ENCODE assay signal across 8 cellular contexts in genomic region chr6:75203721-75204120, GRCh38. TPM values are rescaled to one million over a fixed set of nuclear protein-coding genes. Genes with fewer than 3 reads are reported as not detected.
DNase-seq lines count a peak whose midpoint lies in the region; ATAC-seq and TF ChIP-seq lines count a peak whose summit lies in the region.

No MANE protein-coding gene starts in this region.

- WGBS in psoas muscle, 3 donors: 19 to 39% (median 25%) methylated on average over 5 of the region's 5 CpGs
- 59 to 70% methylated on average over 5 of the region's 5 CpGs for WGBS in thyroid gland, 2 donors

- no TSS peak for BruUV-seq in Caco-2 (replicated peaks; lab: Mats Ljungman, UMichigan)
- no TSS peak for BruUV-seq in PC-9 (replicated peaks; lab: Mats Ljungman, UMichigan)

- H3K4me3 ChIP-seq in Caco-2 (ENCODE audit: low read depth, low read length) (peak overlapping the region; percentile 1; the same call in 1 of the 2 replicates), PC-9 (peak overlapping the region; percentile 60), fibroblast of mammary gland (ENCODE audit: control insufficient read depth, low read depth, low read length) (peak overlapping the region; percentile 99), psoas muscle (peak overlapping the region; percentile 68), thyroid gland (replicated peaks in 1 of 3) (no peak overlapping the region)

- H3K27me3 Mint-ChIP-seq in Caco-2 (ENCODE audit: insufficient read depth, unreplicated experiment): no peaks in the 10 kb centered on the region
- peaks cover 80% of the 10 kb centered on the region for H3K27me3 Mint-ChIP-seq in activated CD4-positive, alpha-beta memory T cell treated with anti-CD3 and anti-CD28 coated beads, Interleukin-2, amount 10 ng/mL, durations not matched to agents 7 days and 5 days

- H4K20me1 ChIP-seq in PC-9 (ENCODE audit: insufficient read depth): no peaks in the 10 kb centered on the region

- POLR2A ChIA-PET in Caco-2 (lab: Charles Lee): no interaction called here
- POLR2A ChIA-PET in PC-9 (lab: Charles Lee; ENCODE audit: unreplicated experiment): no interaction called here
- POLR2A ChIA-PET in activated CD4-positive, alpha-beta memory T cell treated with anti-CD3 and anti-CD28 coated beads, Interleukin-2, amount 10 ng/mL, durations not matched to agents 7 days and 5 days (lab: Charles Lee): no interaction called here

- intact Hi-C loops in Caco-2 (cut with micrococcal nuclease; ENCODE audit: unreplicated experiment): loop anchor here (1.0 to 10.0 kb wide), 7 partner anchors 20 to 451 kb away; no protein-coding TSS in a partner anchor
- intact Hi-C loops in PC-9 (cut with micrococcal nuclease; ENCODE audit: unreplicated experiment): loop anchor here (1.0 to 10.0 kb wide), 9 partner anchors 209 to 1529 kb away; no protein-coding TSS in a partner anchor
- intact Hi-C loops in psoas muscle (cut with DNase I): loop anchor here in 1 of 2 donors (10.0 kb wide), 3 partner anchors 459 to 1529 kb away; no protein-coding TSS in a partner anchor
- intact Hi-C loops in thyroid gland (cut with DNase I): no loop called here

- no peak overlapping the region for H3K27ac ChIP-seq in PC-9
- H3K27ac ChIP-seq in psoas muscle: no peak overlapping the region
- H3K27ac ChIP-seq in thyroid gland: peak overlapping the region in 1 of 3 donors; percentile 67

- DNase-seq in Caco-2: no peak
- DNase-seq in PC-9: no peak
- DNase-seq in fibroblast of mammary gland (ENCODE audit: low read depth): peak; percentile 72
- no peak for DNase-seq in psoas muscle
- no peak for DNase-seq in DMS114 treated with DMSO at 0.1 percent for 48 hours (lab: John Stamatoyannopoulos, UW; ENCODE audit: unreplicated experiment)
- DNase-seq in activated CD4-positive, alpha-beta memory T cell treated with anti-CD3 and anti-CD28 coated beads, Interleukin-2, amount 10 ng/mL, durations not matched to agents 7 days and 5 days: no peak
- DNase-seq in NCI-H187 treated with DMSO at 0.1 percent for 48 hours (lab: John Stamatoyannopoulos, UW): no peak
- no peak for DNase-seq in thyroid gland

- H3K4me1 Mint-ChIP-seq in Caco-2 (ENCODE audit: low read depth, unreplicated experiment): peaks cover 16% of the 10 kb centered on the region
- peaks cover 49% of the 10 kb centered on the region for H3K4me1 Mint-ChIP-seq in activated CD4-positive, alpha-beta memory T cell treated with anti-CD3 and anti-CD28 coated beads, Interleukin-2, amount 10 ng/mL, durations not matched to agents 7 days and 5 days

- H3K36me3 ChIP-seq in Caco-2 (ENCODE audit: control insufficient read depth, insufficient read depth, low read length) (no peaks in the 10 kb centered on the region), PC-9 (ENCODE audit: low read depth) (no peaks in the 10 kb centered on the region), psoas muscle (ENCODE audit: insufficient read depth in 1 of 2, low read depth in 1 of 2) (no peaks in the 10 kb centered on the region), thyroid gland (no peaks in the 10 kb centered on the region)

- H3K36me3 Mint-ChIP-seq in Caco-2 (ENCODE audit: insufficient read depth, unreplicated experiment): peaks cover 6% of the 10 kb centered on the region
- peaks cover 4% of the 10 kb centered on the region for H3K36me3 Mint-ChIP-seq in activated CD4-positive, alpha-beta memory T cell treated with anti-CD3 and anti-CD28 coated beads, Interleukin-2, amount 10 ng/mL, durations not matched to agents 7 days and 5 days (ENCODE audit: low read depth)

- H3K79me2 ChIP-seq in PC-9 (ENCODE audit: low read depth): no peaks in the 10 kb centered on the region

- H3K27me3 ChIP-seq in Caco-2 (replicated peaks; ENCODE audit: control insufficient read depth, insufficient read depth, low read length) (no peaks in the 10 kb centered on the region), PC-9 (ENCODE audit: insufficient read depth, low read depth) (0 out of 2 replicates have a peak, but pooled peaks cover 4% of the 10 kb centered on the region), psoas muscle (ENCODE audit: insufficient read depth in 3 of 3, low read length in 2 of 3) (peaks cover 0 to 82% (median 21%) of the 10 kb centered on the region in 3 donors), thyroid gland (no peaks in the 10 kb centered on the region)

- no peak for ATAC-seq in psoas muscle

- H3K9me3 Mint-ChIP-seq in Caco-2 (ENCODE audit: unreplicated experiment): no peaks in the 10 kb centered on the region
- H3K9me3 Mint-ChIP-seq in activated CD4-positive, alpha-beta memory T cell treated with anti-CD3 and anti-CD28 coated beads, Interleukin-2, amount 10 ng/mL, durations not matched to agents 7 days and 5 days: no peaks in the 10 kb centered on the region

- H3K4me1 ChIP-seq in Caco-2: peaks cover 10% of the 10 kb centered on the region
- H3K4me1 ChIP-seq in PC-9 (replicated peaks; ENCODE audit: insufficient read depth): peaks cover 11% of the 10 kb centered on the region; the same call in 1 of the 2 replicates
- H3K4me1 ChIP-seq in psoas muscle: peaks cover 24% of the 10 kb centered on the region
- H3K4me1 ChIP-seq in thyroid gland: peaks cover 27 to 53% of the 10 kb centered on the region in 2 donors

- H3K9me3 ChIP-seq in Caco-2 (no peaks in the 10 kb centered on the region), PC-9 (ENCODE audit: insufficient read depth, low read depth) (no peaks in the 10 kb centered on the region), psoas muscle (no peaks in the 10 kb centered on the region), thyroid gland (no peaks in the 10 kb centered on the region)

- no peaks in the 10 kb centered on the region for H3K9me2 ChIP-seq in PC-9 (ENCODE audit: insufficient read depth)

- peaks cover 8% of the 10 kb centered on the region; the same call in 1 of the 2 replicates for H3F3A ChIP-seq in PC-9 (ENCODE audit: insufficient read depth, low read depth)

- no peak for TF ChIP-seq POLR2A in thyroid gland (IDR thresholded peaks at IDR 0.05)

- TF ChIP-seq CTCF in Caco-2 (IDR thresholded peaks at IDR 0.05; ENCODE audit: insufficient read depth in 1 of 2, low read depth in 1 of 2, low read length in 1 of 2, severe bottlenecking in 1 of 2, unreplicated experiment in 1 of 2): no peak
- TF ChIP-seq CTCF in PC-9 (conservative IDR thresholded peaks at IDR 0.05): no peak
- TF ChIP-seq CTCF in fibroblast of mammary gland (conservative IDR thresholded peaks at IDR 0.05; ENCODE audit: control insufficient read depth, insufficient read depth, low read depth, low read length): no peak
- TF ChIP-seq CTCF in psoas muscle (IDR thresholded peaks at IDR 0.05): no peak
- TF ChIP-seq CTCF in thyroid gland (IDR thresholded peaks at IDR 0.05): no peak

- H2AFZ ChIP-seq in PC-9: peak overlapping the region; percentile 83; the same call in 1 of the 2 replicates

- CTCF ChIA-PET in Caco-2 (lab: Charles Lee): interaction anchor here (0.5 to 2.2 kb wide), 9 partner anchors 21 to 456 kb away, joined by 3 to 8 read pairs (median 5); no protein-coding TSS in a partner anchor
- CTCF ChIA-PET in PC-9 (lab: Charles Lee): interaction anchor here (0.7 kb wide), 1 partner anchor 1113 kb away, joined by 3 read pairs; no protein-coding TSS in a partner anchor
- CTCF ChIA-PET in activated CD4-positive, alpha-beta memory T cell treated with anti-CD3 and anti-CD28 coated beads, Interleukin-2, amount 10 ng/mL, durations not matched to agents 7 days and 5 days (lab: Charles Lee): interaction anchor here (0.7 to 3.3 kb wide), 14 partner anchors 8 to 1470 kb away, joined by 3 to 12 read pairs (median 3); partner anchors contain the start of gene COX7A2

- peak overlapping the region; percentile 43 for H3K27ac Mint-ChIP-seq in Caco-2 (ENCODE audit: unreplicated experiment)
- no peak overlapping the region for H3K27ac Mint-ChIP-seq in activated CD4-positive, alpha-beta memory T cell treated with anti-CD3 and anti-CD28 coated beads, Interleukin-2, amount 10 ng/mL, durations not matched to agents 7 days and 5 days

- H3K4me3 Mint-ChIP-seq in Caco-2 (ENCODE audit: unreplicated experiment): peak overlapping the region; percentile 82
- H3K4me3 Mint-ChIP-seq in activated CD4-positive, alpha-beta memory T cell treated with anti-CD3 and anti-CD28 coated beads, Interleukin-2, amount 10 ng/mL, durations not matched to agents 7 days and 5 days: no peak overlapping the region

- H3K4me2 ChIP-seq in PC-9: peak overlapping the region; percentile 93

RNA-seq across cellular contexts. Expression of gene COL12A1, which starts 2.1 kb away (rescaled TPM):
- total RNA-seq in Caco-2 (2022) (61.8 and 68.0 TPM in 2 replicates), PC-9 (2021) (12.5 and 18.7 TPM in 2 replicates), psoas muscle (10 to 100 TPM in 3 of 4 donors, 1 to 10 TPM in 1; 5.9 to 23.2 (median 18.7) TPM), thyroid gland (10 to 100 TPM; 17.2 to 52.9 (median 27.0) TPM)
- 1 to 10 TPM; 2.7 to 5.4 (median 4.6) TPM for polyA plus RNA-seq in psoas muscle
- not detected for total RNA-seq in activated CD4-positive, alpha-beta memory T cell treated with anti-CD3 and anti-CD28 coated beads, Interleukin-2, amount 10 ng/mL, durations not matched to agents 7 days and 5 days

RNA-seq across cellular contexts. Expression of gene COX7A2, which starts 39.9 kb away (rescaled TPM):
- total RNA-seq in Caco-2 (2022) (381 and 385 TPM in 2 replicates), PC-9 (2021) (484 and 524 TPM in 2 replicates), psoas muscle (100 to 1,000 TPM; 224 to 466 (median 320) TPM), thyroid gland (100 to 1,000 TPM; 136 to 578 (median 341) TPM)
- polyA plus RNA-seq in psoas muscle: 100 to 1,000 TPM; 324 to 404 (median 372) TPM
- total RNA-seq in activated CD4-positive, alpha-beta memory T cell treated with anti-CD3 and anti-CD28 coated beads, Interleukin-2, amount 10 ng/mL, durations not matched to agents 7 days and 5 days: 100 to 1,000 TPM; 469 to 471 TPM

Comparison
In these comparisons a context has a peak if more than half of its experiments do, and no peak if none do; other contexts are left out.
1. H3K4me3 ChIP-seq: peak in Caco-2 (single experiment), PC-9 (single experiment), fibroblast of mammary gland (single experiment) and psoas muscle (single experiment); none in thyroid gland (0 of 3).
2. RNA of gene COL12A1, which starts 2.1 kb away (total RNA-seq): 61.8 to 68.0 TPM in Caco-2, 17.2 to 52.9 TPM in thyroid gland, 5.9 to 23.2 TPM in psoas muscle and 12.5 to 18.7 TPM in PC-9; not detected in activated CD4-positive, alpha-beta memory T cell treated with anti-CD3 and anti-CD28 coated beads, Interleukin-2, amount 10 ng/mL, durations not matched to agents 7 days and 5 days; every median in the first group is over 4 times any median in the second.